Comparison of ENCODE assay signal across 16 cellular contexts in genomic region chr6:111741177-111741952, GRCh38.
A peak's percentile ranks its signal among the peaks of the same experiment; 100 is the strongest.
DNase-seq lines count a peak whose midpoint lies in the region; ATAC-seq and TF ChIP-seq lines count a peak whose summit lies in the region.
"Had no signal": no experiment of that assay in that cellular context is flagged by ENCODE, and none has a peak within 500 bp of the region (broad histone marks: within the 10 kb centered on the region; RNA-seq: fewer than 3 reads in every experiment).

No MANE protein-coding gene starts in this region.

- intact Hi-C loops in head of caudate nucleus (cut with DNase I), result loop anchor here (10.0 kb wide), 1 partner anchor 133 kb away; the partner anchor contains the start of gene FYN

- H3K4me3 Mint-ChIP-seq in immature natural killer cell, result peak overlapping the region; percentile 61 to 89 (median 70)
- H3K4me3 Mint-ChIP-seq: activated CD4-positive, alpha-beta T cell treated with anti-CD3 and anti-CD28 coated beads, Interleukin-2, amount 10 ng/mL, durations not matched to agents 24 days and 14 days; GM23338 had no signal

- DNase-seq in GM12865 (ENCODE audit: low read depth) (peak; percentile 97), immature natural killer cell (peak; percentile 74 to 77 (median 77)), pons (ENCODE audit: low spot score) (no peak), NCI-H187 (lab: John Stamatoyannopoulos, UW) (no peak), head of caudate nucleus (no peak)
- DNase-seq: activated CD4-positive, alpha-beta T cell treated with anti-CD3 and anti-CD28 coated beads, Interleukin-2, amount 10 ng/mL, durations not matched to agents 24 days and 14 days; activated effector memory CD4-positive, alpha-beta T cell treated with anti-CD3 and anti-CD28 coated beads, Interleukin-2, amount 50 U/mL, for 16 hours; caudate nucleus; left lung; NCI-H345; T-helper 2 cell had no signal

- peak overlapping the region; percentile 91 to 100 (median 100) for H3K27ac Mint-ChIP-seq in immature natural killer cell
- H3K27ac Mint-ChIP-seq: GM23338 had no signal

- peaks cover 18 to 45% (median 31%) of the 10 kb centered on the region in 3 donors for H3K36me3 Mint-ChIP-seq in immature natural killer cell

- no peak overlapping the region for H3K4me3 ChIP-seq in GM12865 (ENCODE audit: low read depth, low read length)
- H3K4me3 ChIP-seq: GM23338, left lung had no signal

- H3K4me1 Mint-ChIP-seq in immature natural killer cell, result peaks cover 100% of the 10 kb centered on the region in 2 donors

- ATAC-seq in GM19043 (IDR thresholded peaks at IDR 0.05; ENCODE audit: low read depth, unreplicated experiment) (peak; percentile 52), HG03342 (IDR thresholded peaks at IDR 0.05; ENCODE audit: unreplicated experiment) (peak; percentile 58)
- ATAC-seq: GM23338, left lung, sciatic nerve had no signal

- peaks cover 10 to 24% (median 16%) of the 10 kb centered on the region in 3 donors for H3K27me3 Mint-ChIP-seq in immature natural killer cell (ENCODE audit: low read depth in 3 of 3)
- H3K27me3 Mint-ChIP-seq: activated CD4-positive, alpha-beta T cell treated with anti-CD3 and anti-CD28 coated beads, Interleukin-2, amount 10 ng/mL, durations not matched to agents 24 days and 14 days had no signal

- H3K9me3 Mint-ChIP-seq in immature natural killer cell, result no peaks in the 10 kb centered on the region
- H3K9me3 Mint-ChIP-seq: activated CD4-positive, alpha-beta T cell treated with anti-CD3 and anti-CD28 coated beads, Interleukin-2, amount 10 ng/mL, durations not matched to agents 24 days and 14 days; GM23338; neural crest cell had no signal

- TF ChIP-seq CTCF in GM12865 (IDR thresholded peaks at IDR 0.05; ENCODE audit: insufficient read depth, low read depth, low read length, missing control alignments), result no peak

Comparison
In these comparisons a context has a peak if more than half of its experiments do, and no peak if none do; other contexts are left out.
1. DNase-seq: peak in GM12865 (single experiment) and immature natural killer cell (3 of 3); none in pons (single experiment), NCI-H187 (0 of 2) and head of caudate nucleus (0 of 42).